In genomic region chr21:14520535-14520934, GRCh38 we compare ENCODE assay signal across 13 cellular contexts. TPM values are rescaled to one million over a fixed set of nuclear protein-coding genes. Genes with fewer than 3 reads are reported as not detected.
DNase-seq lines count a peak whose midpoint lies in the region; ATAC-seq and TF ChIP-seq lines count a peak whose summit lies in the region.
"Had no signal": no experiment of that assay in that cellular context is flagged by ENCODE, and none has a peak within 500 bp of the region (broad histone marks: within the 10 kb centered on the region; RNA-seq: fewer than 3 reads in every experiment).

No MANE protein-coding gene starts in this region.

- no peaks in the 10 kb centered on the region for H3K9me3 ChIP-seq in osteoblast (ENCODE audit: low read depth, low read length)
- H3K9me3 ChIP-seq: colonic mucosa had no signal

- H3K4me3 ChIP-seq in osteoblast (ENCODE audit: insufficient read depth, low read length), result no peak overlapping the region
- H3K4me3 ChIP-seq: colonic mucosa had no signal

- POLR2A ChIA-PET in activated B cell treated with CpG ODN at 0.5 μM for 24 hours (lab: Charles Lee), result interaction anchor here (0.6 to 1.2 kb wide), 3 partner anchors 12 to 1210 kb away, joined by 3 to 9 read pairs (median 3); no protein-coding TSS in a partner anchor

- H3K36me3 Mint-ChIP-seq in IgD-negative memory B cell (peaks cover 11% of the 10 kb centered on the region), activated B cell treated with CpG ODN at 0.5 μM for 24 hours (ENCODE audit: low read depth) (peaks cover 41% of the 10 kb centered on the region), memory B cell (peaks cover 19% of the 10 kb centered on the region)

- H3K4me3 Mint-ChIP-seq in IgD-negative memory B cell (peak overlapping the region; percentile 70 to 95 (median 82)), activated B cell treated with CpG ODN at 0.5 μM for 24 hours (peak overlapping the region; percentile 83), memory B cell (peak overlapping the region; percentile 86)

- H3K4me2 ChIP-seq in osteoblast (ENCODE audit: insufficient read depth, low read length), result no peak overlapping the region

- H3K79me2 ChIP-seq in osteoblast (ENCODE audit: insufficient read depth, low read length), result no peaks in the 10 kb centered on the region

- intact Hi-C loops in activated B cell treated with CpG ODN at 0.5 μM for 24 hours (cut with micrococcal nuclease), result loop anchor here (1.0 kb wide), 2 partner anchors 13 to 1072 kb away; no protein-coding TSS in a partner anchor

- H3K4me1 ChIP-seq in osteoblast (ENCODE audit: insufficient read depth, low read length), result no peaks in the 10 kb centered on the region
- H3K4me1 ChIP-seq: colonic mucosa had no signal

- H3K4me1 Mint-ChIP-seq in IgD-negative memory B cell, result peaks cover 32 to 42% (median 41%) of the 10 kb centered on the region in 3 donors
- peaks cover 49% of the 10 kb centered on the region for H3K4me1 Mint-ChIP-seq in activated B cell treated with CpG ODN at 0.5 μM for 24 hours
- peaks cover 27% of the 10 kb centered on the region for H3K4me1 Mint-ChIP-seq in memory B cell

- no peaks in the 10 kb centered on the region for H4K20me1 ChIP-seq in osteoblast (ENCODE audit: insufficient read depth, low read length)

- no peak overlapping the region for H2AFZ ChIP-seq in osteoblast (ENCODE audit: low read length)

- H3K9me3 Mint-ChIP-seq in IgD-negative memory B cell (no peaks in the 10 kb centered on the region), activated B cell treated with CpG ODN at 0.5 μM for 24 hours (no peaks in the 10 kb centered on the region), memory B cell (no peaks in the 10 kb centered on the region)

- H3K27me3 ChIP-seq in osteoblast (ENCODE audit: insufficient read depth, low read length), result no peaks in the 10 kb centered on the region
- H3K27me3 ChIP-seq: colonic mucosa had no signal

- no peaks in the 10 kb centered on the region for H3K36me3 ChIP-seq in osteoblast (ENCODE audit: insufficient read depth, low read length)
- H3K36me3 ChIP-seq: colonic mucosa had no signal

- H3K27ac Mint-ChIP-seq in IgD-negative memory B cell (peak overlapping the region; percentile 79 to 96 (median 92)), activated B cell treated with CpG ODN at 0.5 μM for 24 hours (peak overlapping the region; percentile 84), memory B cell (peak overlapping the region; percentile 78)

- in situ Hi-C loops in GM13977 (cut with MboI; ENCODE audit: low pct_unique_long_range_greater_than_20kb, low sequenced_read_pairs, unreplicated experiment), result no loop called here

- no peak overlapping the region for H3K27ac ChIP-seq in osteoblast (ENCODE audit: low read depth, low read length)
- H3K27ac ChIP-seq: colonic mucosa had no signal

- peak; percentile 78 for ATAC-seq in activated B cell treated with CpG ODN at 0.5 μM for 24 hours (ENCODE audit: low read depth)
- peak; percentile 83 for ATAC-seq in memory B cell (ENCODE audit: low read depth)
- no peak for ATAC-seq in HG03342 (IDR thresholded peaks at IDR 0.05; ENCODE audit: unreplicated experiment)

- H3K27me3 Mint-ChIP-seq in IgD-negative memory B cell (no peaks in the 10 kb centered on the region), activated B cell treated with CpG ODN at 0.5 μM for 24 hours (no peaks in the 10 kb centered on the region), memory B cell (no peaks in the 10 kb centered on the region)

- TF ChIP-seq CTCF in activated B cell treated with CpG ODN at 0.5 μM for 24 hours (IDR thresholded peaks at IDR 0.05) (no peak), GM13977 (IDR thresholded peaks at IDR 0.05; ENCODE audit: extremely low read depth, insufficient read depth, missing control alignments) (no peak), osteoblast (IDR thresholded peaks at IDR 0.05; ENCODE audit: extremely low read depth, low read depth, low read length) (no peak)

- DNase-seq in ELF-1 (ENCODE audit: low read depth, low spot score) (peak; percentile 3), activated B cell treated with CpG ODN at 0.5 μM for 24 hours (peak; percentile 23), memory B cell (ENCODE audit: low spot score in 2 of 2) (peak in 1 of 2 donors; percentile 34), GM13977 (ENCODE audit: low spot score) (no peak), osteoblast (ENCODE audit: insufficient read length, low spot score, missing footprints) (no peak), inferior parietal cortex (ENCODE audit: extremely low spot score) (no peak)
- DNase-seq: colonic mucosa; foreskin melanocyte; NCI-H1930; stimulated activated CD4-positive, alpha-beta T cell treated with anti-CD3 and anti-CD28 coated beads, Interleukin-15, amount 100 ng/mL, for 24 hours had no signal

- CTCF ChIA-PET in activated B cell treated with CpG ODN at 0.5 μM for 24 hours (lab: Charles Lee), result interaction anchor here (2.3 kb wide), 1 partner anchor 217 kb away, joined by 13 read pairs; no protein-coding TSS in a partner anchor

RNA-seq across cellular contexts. Expression of gene SAMSN1, which starts 25.6 kb away (rescaled TPM):
- 24.6 TPM for polyA plus RNA-seq in IgD-negative memory B cell
- total RNA-seq in activated B cell treated with CpG ODN at 0.5 μM for 24 hours (48.7 and 49.7 TPM in 2 replicates), osteoblast (under 0.01 TPM in 1 of 2 replicates, not detected in the other)
- total RNA-seq: SK-MEL-5 had no signal

Comparison
In these comparisons a context has a peak if more than half of its experiments do, and no peak if none do; other contexts are left out.
1. DNase-seq: peak in ELF-1 (single experiment) and activated B cell treated with CpG ODN at 0.5 μM for 24 hours (single experiment); none in GM13977 (single experiment), osteoblast (single experiment) and inferior parietal cortex (single experiment).
2. RNA of gene SAMSN1, which starts 25.6 kb away (total RNA-seq): 48.7 to 49.7 TPM in activated B cell treated with CpG ODN at 0.5 μM for 24 hours; under 0.01 TPM in osteoblast; every median in the first group is over 10 times any median in the second.
3. Peak in every context shown above with its lines, with median percentiles within 50 percentile points of each other: H3K27ac Mint-ChIP-seq and H3K4me3 Mint-ChIP-seq.